ENCODE assay signal across 26 cellular contexts in genomic region chr16:68147438-68147837, GRCh38.
DNase-seq lines count a peak whose midpoint lies in the region; ATAC-seq and TF ChIP-seq lines count a peak whose summit lies in the region.
"Had no signal": no experiment of that assay in that cellular context is flagged by ENCODE, and none has a peak within 500 bp of the region (broad histone marks: within the 10 kb centered on the region; RNA-seq: fewer than 3 reads in every experiment).

No MANE protein-coding gene starts in this region.

- H3K4me3 ChIP-seq in NB4 (ENCODE audit: low read depth, low read length) (no peak overlapping the region), Caco-2 (ENCODE audit: low read depth, low read length) (no peak overlapping the region), tibial artery (no peak overlapping the region)
- H3K4me3 ChIP-seq: dorsolateral prefrontal cortex, MG63, ovary, right atrium auricular region, uterus had no signal

- no peak for TF ChIP-seq CTCF in NB4 (IDR thresholded peaks at IDR 0.05; ENCODE audit: low read depth, low read length)
- TF ChIP-seq CTCF in natural killer cell (IDR thresholded peaks at IDR 0.05) = no peak
- TF ChIP-seq CTCF in Caco-2 (IDR thresholded peaks at IDR 0.05; ENCODE audit: insufficient read depth in 1 of 2, low read depth in 1 of 2, low read length in 1 of 2, severe bottlenecking in 1 of 2, unreplicated experiment in 1 of 2) = no peak
- TF ChIP-seq CTCF in tibial artery (IDR thresholded peaks at IDR 0.05) = no peak

- no TSS peak for BruUV-seq in Caco-2 (replicated peaks; lab: Mats Ljungman, UMichigan)

- no peak overlapping the region for H3K27ac Mint-ChIP-seq in activated CD4-positive, alpha-beta T cell treated with anti-CD3 and anti-CD28 coated beads for 36 hours
- no peak overlapping the region for H3K27ac Mint-ChIP-seq in activated CD4-positive, alpha-beta T cell treated with anti-CD3 and anti-CD28 coated beads, Interleukin-2, amount 10 ng/mL, durations not matched to agents 7 days and 5 days
- H3K27ac Mint-ChIP-seq in natural killer cell (peak overlapping the region; percentile 76 to 86), Caco-2 (ENCODE audit: unreplicated experiment) (no peak overlapping the region)
- H3K27ac Mint-ChIP-seq: nephron progenitor cell; T-helper 2 cell treated with Interferon-gamma antibody and Interleukin-4, amounts not matched to agents 5 μg/mL and 100 μg/mL, for 36 hours had no signal

- H3K9me3 ChIP-seq in Caco-2 = no peaks in the 10 kb centered on the region
- H3K9me3 ChIP-seq in tibial artery = no peaks in the 10 kb centered on the region
- H3K9me3 ChIP-seq: BE2C, MG63, ovary, right atrium auricular region, uterus had no signal

- no peak overlapping the region for H3K27ac ChIP-seq in tibial artery
- H3K27ac ChIP-seq: dorsolateral prefrontal cortex, ovary, right atrium auricular region, uterus had no signal

- H3K4me1 Mint-ChIP-seq in activated CD4-positive, alpha-beta T cell treated with anti-CD3 and anti-CD28 coated beads for 36 hours = peaks cover 43% of the 10 kb centered on the region
- peaks cover 11% of the 10 kb centered on the region for H3K4me1 Mint-ChIP-seq in activated CD4-positive, alpha-beta T cell treated with anti-CD3 and anti-CD28 coated beads, Interleukin-2, amount 10 ng/mL, durations not matched to agents 7 days and 5 days
- H3K4me1 Mint-ChIP-seq in natural killer cell (peaks cover 44 to 61% of the 10 kb centered on the region in 2 donors), Caco-2 (ENCODE audit: low read depth, unreplicated experiment) (peaks cover under 1% of the 10 kb centered on the region)
- H3K4me1 Mint-ChIP-seq: nephron progenitor cell had no signal

- ATAC-seq in activated CD4-positive, alpha-beta T cell treated with anti-CD3 and anti-CD28 coated beads for 36 hours = peak; percentile 52
- no peak for ATAC-seq in natural killer cell
- no peak for ATAC-seq in HG03439 (IDR thresholded peaks at IDR 0.05; ENCODE audit: unreplicated experiment)
- ATAC-seq: stimulated activated naive B cell treated with anti-CD40 and anti-IgM and Interleukin-4, amounts not matched to agents 10 μg/mL and 1 μg/mL and 100 μg/mL, for 72 hours had no signal

- POLR2A ChIA-PET in activated CD4-positive, alpha-beta T cell treated with anti-CD3 and anti-CD28 coated beads for 36 hours (lab: Charles Lee) = interaction anchor here (0.5 to 0.9 kb wide), 3 partner anchors 8 to 371 kb away, joined by 4 to 8 read pairs (median 6); no protein-coding TSS in a partner anchor
- POLR2A ChIA-PET in activated CD4-positive, alpha-beta T cell treated with anti-CD3 and anti-CD28 coated beads, Interleukin-2, amount 10 ng/mL, durations not matched to agents 7 days and 5 days (lab: Charles Lee) = no interaction called here
- POLR2A ChIA-PET in Caco-2 (lab: Charles Lee) = interaction anchor here (0.6 kb wide), 1 partner anchor 13 kb away, joined by 9 read pairs; no protein-coding TSS in a partner anchor

- no peak overlapping the region for H3K4me3 Mint-ChIP-seq in activated CD4-positive, alpha-beta T cell treated with anti-CD3 and anti-CD28 coated beads for 36 hours
- H3K4me3 Mint-ChIP-seq in activated CD4-positive, alpha-beta T cell treated with anti-CD3 and anti-CD28 coated beads, Interleukin-2, amount 10 ng/mL, durations not matched to agents 7 days and 5 days = no peak overlapping the region
- H3K4me3 Mint-ChIP-seq in natural killer cell (no peak overlapping the region), Caco-2 (ENCODE audit: unreplicated experiment) (no peak overlapping the region)
- H3K4me3 Mint-ChIP-seq: nephron progenitor cell; stimulated activated naive B cell treated with anti-CD40 and anti-IgM and Interleukin-4, amounts not matched to agents 10 μg/mL and 1 μg/mL and 100 μg/mL, for 72 hours; T-helper 2 cell treated with Interferon-gamma antibody and Interleukin-4, amounts not matched to agents 5 μg/mL and 100 μg/mL, for 36 hours had no signal

- H3K36me3 Mint-ChIP-seq in activated CD4-positive, alpha-beta T cell treated with anti-CD3 and anti-CD28 coated beads for 36 hours (ENCODE audit: low read depth) = peaks cover 13% of the 10 kb centered on the region
- H3K36me3 Mint-ChIP-seq in activated CD4-positive, alpha-beta T cell treated with anti-CD3 and anti-CD28 coated beads, Interleukin-2, amount 10 ng/mL, durations not matched to agents 7 days and 5 days (ENCODE audit: low read depth) = peaks cover 36% of the 10 kb centered on the region
- peaks cover 6% of the 10 kb centered on the region for H3K36me3 Mint-ChIP-seq in natural killer cell
- H3K36me3 Mint-ChIP-seq in Caco-2 (ENCODE audit: insufficient read depth, unreplicated experiment) = peaks cover 7% of the 10 kb centered on the region

- CTCF ChIA-PET in activated CD4-positive, alpha-beta T cell treated with anti-CD3 and anti-CD28 coated beads for 36 hours (lab: Charles Lee) = interaction anchor here (0.6 to 1.6 kb wide), 3 partner anchors 19 to 406 kb away, joined by 3 to 4 read pairs (median 3); no protein-coding TSS in a partner anchor
- CTCF ChIA-PET in activated CD4-positive, alpha-beta T cell treated with anti-CD3 and anti-CD28 coated beads, Interleukin-2, amount 10 ng/mL, durations not matched to agents 7 days and 5 days (lab: Charles Lee) = interaction anchor here (1.3 kb wide), 1 partner anchor 28 kb away, joined by 3 read pairs; no protein-coding TSS in a partner anchor
- CTCF ChIA-PET in Caco-2 (lab: Charles Lee) = interaction anchor here (0.6 kb wide), 1 partner anchor 129 kb away, joined by 4 read pairs; no protein-coding TSS in a partner anchor

- no peak for DNase-seq in activated CD4-positive, alpha-beta T cell treated with anti-CD3 and anti-CD28 coated beads for 36 hours
- DNase-seq in activated CD4-positive, alpha-beta T cell treated with anti-CD3 and anti-CD28 coated beads, Interleukin-2, amount 10 ng/mL, durations not matched to agents 7 days and 5 days = no peak
- DNase-seq in NB4 (ENCODE audit: low read depth) (peak; percentile 11), dermis microvascular lymphatic vessel endothelial cell (ENCODE audit: low read depth in 2 of 2) (peak; percentile 5 to 25), natural killer cell (no peak), Caco-2 (no peak), tibial artery (no peak)
- DNase-seq: activated CD4-positive, alpha-beta T cell treated with anti-CD3 and anti-CD28 coated beads, Interleukin-2, amount 50 U/mL, for 48 hours; activated CD8-positive, alpha-beta memory T cell treated with anti-CD3 and anti-CD28 coated beads, Interleukin-2, amount 50 U/mL, for 4 hours; activated naive CD4-positive, alpha-beta T cell treated with Interleukin-2 at 50 U/mL for 16 hours; anterior cingulate cortex; BE2C; central memory CD4-positive, alpha-beta T cell; dorsolateral prefrontal cortex; MG63; NCI-H146; NCI-H2171; NCI-H526; nephron progenitor cell; ovary; stimulated activated CD4-positive, alpha-beta T cell treated with anti-CD3 and anti-CD28 coated beads, Interleukin-4, amount 100 ng/mL, for 1 hour; stimulated activated naive B cell treated with anti-CD40 and anti-IgM and Interleukin-4, amounts not matched to agents 10 μg/mL and 1 μg/mL and 100 μg/mL, for 72 hours; uterus had no signal

- no peaks in the 10 kb centered on the region for H3K27me3 Mint-ChIP-seq in activated CD4-positive, alpha-beta T cell treated with anti-CD3 and anti-CD28 coated beads for 36 hours
- no peaks in the 10 kb centered on the region for H3K27me3 Mint-ChIP-seq in activated CD4-positive, alpha-beta T cell treated with anti-CD3 and anti-CD28 coated beads, Interleukin-2, amount 10 ng/mL, durations not matched to agents 7 days and 5 days
- H3K27me3 Mint-ChIP-seq in natural killer cell (ENCODE audit: low read depth in 2 of 2) (no peaks in the 10 kb centered on the region), Caco-2 (ENCODE audit: insufficient read depth, unreplicated experiment) (no peaks in the 10 kb centered on the region)
- H3K27me3 Mint-ChIP-seq: stimulated activated naive B cell treated with anti-CD40 and anti-IgM and Interleukin-4, amounts not matched to agents 10 μg/mL and 1 μg/mL and 100 μg/mL, for 72 hours had no signal

- H3K4me1 ChIP-seq in Caco-2 = no peaks in the 10 kb centered on the region
- H3K4me1 ChIP-seq in tibial artery = peaks cover 0 to 14% (median 5%) of the 10 kb centered on the region in 4 donors
- H3K4me1 ChIP-seq: uterus had no signal

- H3K27me3 ChIP-seq in Caco-2 (replicated peaks; ENCODE audit: control insufficient read depth, insufficient read depth, low read length) = no peaks in the 10 kb centered on the region
- no peaks in the 10 kb centered on the region for H3K27me3 ChIP-seq in tibial artery
- H3K27me3 ChIP-seq: BE2C, dorsolateral prefrontal cortex, MG63, ovary, right atrium auricular region, uterus had no signal

- intact Hi-C loops in activated CD4-positive, alpha-beta T cell treated with anti-CD3 and anti-CD28 coated beads for 36 hours (cut with DNase I, micrococcal nuclease) = no loop called here
- intact Hi-C loops in natural killer cell (cut with micrococcal nuclease) (loop anchor here (10.0 kb wide), 1 partner anchor 53 kb away; no protein-coding TSS in a partner anchor), Caco-2 (cut with micrococcal nuclease; ENCODE audit: unreplicated experiment) (no loop called here), tibial artery (cut with DNase I; ENCODE audit: low total_unique reads) (no loop called here)

- TF ChIP-seq POLR2A in NB4 (IDR thresholded peaks at IDR 0.05; ENCODE audit: extremely low read depth, insufficient read length) = no peak

- H3K9me3 Mint-ChIP-seq in activated CD4-positive, alpha-beta T cell treated with anti-CD3 and anti-CD28 coated beads for 36 hours (ENCODE audit: low read depth) = no peaks in the 10 kb centered on the region
- H3K9me3 Mint-ChIP-seq in activated CD4-positive, alpha-beta T cell treated with anti-CD3 and anti-CD28 coated beads, Interleukin-2, amount 10 ng/mL, durations not matched to agents 7 days and 5 days = no peaks in the 10 kb centered on the region
- no peaks in the 10 kb centered on the region for H3K9me3 Mint-ChIP-seq in natural killer cell
- H3K9me3 Mint-ChIP-seq in Caco-2 (ENCODE audit: unreplicated experiment) = no peaks in the 10 kb centered on the region
- H3K9me3 Mint-ChIP-seq: nephron progenitor cell; stimulated activated naive B cell treated with anti-CD40 and anti-IgM and Interleukin-4, amounts not matched to agents 10 μg/mL and 1 μg/mL and 100 μg/mL, for 72 hours; T-helper 2 cell treated with Interferon-gamma antibody and Interleukin-4, amounts not matched to agents 5 μg/mL and 100 μg/mL, for 36 hours had no signal

- H3K36me3 ChIP-seq in Caco-2 (ENCODE audit: control insufficient read depth, insufficient read depth, low read length) (no peaks in the 10 kb centered on the region), tibial artery (peaks cover 0 to 9% (median 7%) of the 10 kb centered on the region in 3 donors)
- H3K36me3 ChIP-seq: BE2C, MG63, ovary, right atrium auricular region, uterus had no signal

Comparison
In these comparisons a context has a peak if more than half of its experiments do, and no peak if none do; other contexts are left out.
1. DNase-seq: peak in NB4 (single experiment) and dermis microvascular lymphatic vessel endothelial cell (2 of 2); none in activated CD4-positive, alpha-beta T cell treated with anti-CD3 and anti-CD28 coated beads for 36 hours (single experiment), activated CD4-positive, alpha-beta T cell treated with anti-CD3 and anti-CD28 coated beads, Interleukin-2, amount 10 ng/mL, durations not matched to agents 7 days and 5 days (single experiment), natural killer cell (single experiment), Caco-2 (0 of 2) and tibial artery (0 of 2).
2. H3K27ac Mint-ChIP-seq: peak in natural killer cell (2 of 2); none in activated CD4-positive, alpha-beta T cell treated with anti-CD3 and anti-CD28 coated beads for 36 hours (single experiment), activated CD4-positive, alpha-beta T cell treated with anti-CD3 and anti-CD28 coated beads, Interleukin-2, amount 10 ng/mL, durations not matched to agents 7 days and 5 days (single experiment) and Caco-2 (single experiment).